Comparison of ENCODE assay signal across 8 cellular contexts in the genomic region with DNA sequence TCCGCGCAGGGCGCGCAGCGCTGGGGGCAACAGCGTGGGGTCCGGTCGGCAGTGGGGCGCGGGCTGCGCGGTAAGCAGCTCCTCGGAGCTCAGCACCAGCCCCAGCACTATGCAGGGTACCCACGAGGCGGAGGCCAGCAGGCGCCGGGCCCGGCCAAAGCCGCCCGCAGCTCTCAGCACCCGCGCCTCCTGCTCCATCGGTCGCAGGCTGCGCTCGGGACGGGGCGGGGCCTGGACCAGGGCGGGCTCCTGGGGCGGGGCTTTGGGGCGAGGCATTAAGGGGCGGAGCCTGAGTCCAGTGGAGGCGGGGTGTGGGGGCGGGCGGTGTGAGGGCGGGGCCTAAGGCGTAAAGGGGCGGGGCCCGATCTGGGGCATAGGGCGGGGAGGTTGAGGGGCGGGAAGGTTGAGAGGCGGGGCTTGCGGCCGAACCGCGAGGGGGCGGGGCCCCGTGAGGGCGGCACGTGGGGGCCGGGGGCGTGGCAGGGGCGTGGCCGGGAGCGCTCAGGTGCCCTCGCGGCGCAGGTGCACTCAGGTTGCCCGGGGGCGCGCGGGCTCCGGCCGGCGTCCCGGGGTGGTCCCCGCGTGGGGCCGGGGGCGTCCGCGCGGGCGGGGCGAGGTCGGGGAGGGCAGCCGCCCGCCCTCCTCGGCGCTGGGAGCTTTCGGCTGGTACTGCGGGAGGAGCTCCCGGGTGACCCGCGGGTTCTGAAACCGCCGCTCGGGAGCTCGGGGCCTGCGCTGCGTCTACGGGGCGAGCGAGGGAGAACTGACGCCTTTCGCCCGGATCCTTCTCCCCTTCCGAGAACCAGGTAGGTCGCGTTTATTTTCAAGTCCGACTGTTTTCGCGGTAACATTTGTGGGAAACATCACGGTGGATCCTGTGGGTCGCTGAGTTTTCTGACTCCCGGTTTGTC. TPM values are rescaled to one million over a fixed set of nuclear protein-coding genes. Genes with fewer than 3 reads are reported as not detected.
A peak's percentile ranks its signal among the peaks of the same experiment; 100 is the strongest.
DNase-seq lines count a peak whose midpoint lies in the region; ATAC-seq and TF ChIP-seq lines count a peak whose summit lies in the region.

No MANE protein-coding gene starts in this region.

- TF ChIP-seq POLR2A in NB4 (IDR thresholded peaks at IDR 0.05; ENCODE audit: extremely low read depth, insufficient read length) = peak; percentile 47

- intact Hi-C loops in left colon (cut with DNase I, micrococcal nuclease) = no loop called here

- no peak for TF ChIP-seq CTCF in NB4 (IDR thresholded peaks at IDR 0.05; ENCODE audit: low read depth, low read length)

- H3K4me3 ChIP-seq in NB4 (ENCODE audit: low read depth, low read length) = peak overlapping the region; percentile 72

- peak; percentile 70 for DNase-seq in DMS79 treated with DMSO at 0.1 percent for 48 hours (lab: John Stamatoyannopoulos, UW)
- DNase-seq in NB4 (ENCODE audit: low read depth) = peak; percentile 86
- peak; percentile 75 to 80 for DNase-seq in activated CD4-positive, alpha-beta T cell treated with anti-CD3 and anti-CD28 coated beads for 24 hours (ENCODE audit: low read depth in 2 of 2)
- DNase-seq in cerebellar cortex (ENCODE audit: low spot score) = peak; percentile 91
- peak; percentile 73 to 90 for DNase-seq in left colon
- DNase-seq in stimulated activated CD4-positive, alpha-beta T cell treated with anti-CD3 and anti-CD28 coated beads, Interleukin-4, amount 100 ng/mL, for 48 hours (ENCODE audit: low read depth in 2 of 2) = peak; percentile 76 to 91

- ATAC-seq in left colon = peak; percentile 94
- ATAC-seq in GM18519 (IDR thresholded peaks at IDR 0.05; ENCODE audit: low FRiP score, unreplicated experiment) = no peak
- ATAC-seq in HG03439 (IDR thresholded peaks at IDR 0.05; ENCODE audit: unreplicated experiment) = no peak

RNA-seq across cellular contexts. Expression of gene SLC22A31, which starts 1.4 kb away (rescaled TPM):
- under 1 TPM; 0.34 to 0.59 TPM for total RNA-seq in left colon

RNA-seq across cellular contexts. Expression of gene ZNF778, which starts 15.8 kb away (rescaled TPM):
- total RNA-seq in left colon = 1 to 10 TPM; 4.4 to 7.0 TPM

RNA-seq across cellular contexts. Expression of gene CDH15, which starts 30.2 kb away (rescaled TPM):
- not detected for total RNA-seq in left colon
